In the genomic region with DNA sequence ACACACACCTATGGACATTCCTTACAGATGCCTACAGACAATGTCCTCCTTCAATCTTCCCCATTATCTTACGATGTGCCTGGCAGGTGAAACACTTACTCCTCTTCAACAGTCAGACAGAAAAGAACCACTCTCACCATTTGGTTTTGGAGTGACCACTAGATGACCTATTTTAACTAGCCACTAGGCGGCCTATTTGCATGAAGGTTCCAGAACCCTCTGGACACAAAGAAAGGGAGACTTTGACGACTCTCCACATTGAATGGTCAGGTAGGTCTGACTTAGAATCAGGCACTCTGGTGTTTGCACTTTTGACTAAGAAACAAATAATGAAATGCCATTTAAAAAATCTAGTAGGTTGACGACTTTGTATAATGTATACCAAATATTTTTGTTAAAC, we compare ENCODE assay signal across 2 cellular contexts.
TF ChIP-seq lines count a peak whose summit lies in the region.

No MANE protein-coding gene starts in this region.

TF ChIP-seq in GM12878, 131 proteins besides CTCF, POLR2A, EP300 and RAD21:
- TF ChIP-seq, protein P1, sequence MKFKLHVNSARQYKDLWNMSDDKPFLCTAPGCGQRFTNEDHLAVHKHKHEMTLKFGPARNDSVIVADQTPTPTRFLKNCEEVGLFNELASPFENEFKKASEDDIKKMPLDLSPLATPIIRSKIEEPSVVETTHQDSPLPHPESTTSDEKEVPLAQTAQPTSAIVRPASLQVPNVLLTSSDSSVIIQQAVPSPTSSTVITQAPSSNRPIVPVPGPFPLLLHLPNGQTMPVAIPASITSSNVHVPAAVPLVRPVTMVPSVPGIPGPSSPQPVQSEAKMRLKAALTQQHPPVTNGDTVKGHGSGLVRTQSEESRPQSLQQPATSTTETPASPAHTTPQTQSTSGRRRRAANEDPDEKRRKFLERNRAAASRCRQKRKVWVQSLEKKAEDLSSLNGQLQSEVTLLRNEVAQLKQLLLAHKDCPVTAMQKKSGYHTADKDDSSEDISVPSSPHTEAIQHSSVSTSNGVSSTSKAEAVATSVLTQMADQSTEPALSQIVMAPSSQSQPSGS (IDR thresholded peaks at IDR 0.05; ENCODE audit: low read length), result no peak
- TF ChIP-seq, protein P2, sequence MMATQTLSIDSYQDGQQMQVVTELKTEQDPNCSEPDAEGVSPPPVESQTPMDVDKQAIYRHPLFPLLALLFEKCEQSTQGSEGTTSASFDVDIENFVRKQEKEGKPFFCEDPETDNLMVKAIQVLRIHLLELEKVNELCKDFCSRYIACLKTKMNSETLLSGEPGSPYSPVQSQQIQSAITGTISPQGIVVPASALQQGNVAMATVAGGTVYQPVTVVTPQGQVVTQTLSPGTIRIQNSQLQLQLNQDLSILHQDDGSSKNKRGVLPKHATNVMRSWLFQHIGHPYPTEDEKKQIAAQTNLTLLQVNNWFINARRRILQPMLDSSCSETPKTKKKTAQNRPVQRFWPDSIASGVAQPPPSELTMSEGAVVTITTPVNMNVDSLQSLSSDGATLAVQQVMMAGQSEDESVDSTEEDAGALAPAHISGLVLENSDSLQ (IDR thresholded peaks at IDR 0.05), result no peak
- TF ChIP-seq, protein P3, sequence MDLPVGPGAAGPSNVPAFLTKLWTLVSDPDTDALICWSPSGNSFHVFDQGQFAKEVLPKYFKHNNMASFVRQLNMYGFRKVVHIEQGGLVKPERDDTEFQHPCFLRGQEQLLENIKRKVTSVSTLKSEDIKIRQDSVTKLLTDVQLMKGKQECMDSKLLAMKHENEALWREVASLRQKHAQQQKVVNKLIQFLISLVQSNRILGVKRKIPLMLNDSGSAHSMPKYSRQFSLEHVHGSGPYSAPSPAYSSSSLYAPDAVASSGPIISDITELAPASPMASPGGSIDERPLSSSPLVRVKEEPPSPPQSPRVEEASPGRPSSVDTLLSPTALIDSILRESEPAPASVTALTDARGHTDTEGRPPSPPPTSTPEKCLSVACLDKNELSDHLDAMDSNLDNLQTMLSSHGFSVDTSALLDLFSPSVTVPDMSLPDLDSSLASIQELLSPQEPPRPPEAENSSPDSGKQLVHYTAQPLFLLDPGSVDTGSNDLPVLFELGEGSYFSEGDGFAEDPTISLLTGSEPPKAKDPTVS (IDR thresholded peaks at IDR 0.05; ENCODE audit: low read depth, low read length), result 0 out of 2 replicates have a peak, but pooled peaks have one; percentile 23

TF ChIP-seq in liver, 16 proteins besides CTCF, POLR2A, EP300 and RAD21:
- TF ChIP-seq FOXA2 (IDR thresholded peaks at IDR 0.05) (no peak), NR2F2 (IDR thresholded peaks at IDR 0.05) (no peak)
- TF ChIP-seq, protein P4, sequence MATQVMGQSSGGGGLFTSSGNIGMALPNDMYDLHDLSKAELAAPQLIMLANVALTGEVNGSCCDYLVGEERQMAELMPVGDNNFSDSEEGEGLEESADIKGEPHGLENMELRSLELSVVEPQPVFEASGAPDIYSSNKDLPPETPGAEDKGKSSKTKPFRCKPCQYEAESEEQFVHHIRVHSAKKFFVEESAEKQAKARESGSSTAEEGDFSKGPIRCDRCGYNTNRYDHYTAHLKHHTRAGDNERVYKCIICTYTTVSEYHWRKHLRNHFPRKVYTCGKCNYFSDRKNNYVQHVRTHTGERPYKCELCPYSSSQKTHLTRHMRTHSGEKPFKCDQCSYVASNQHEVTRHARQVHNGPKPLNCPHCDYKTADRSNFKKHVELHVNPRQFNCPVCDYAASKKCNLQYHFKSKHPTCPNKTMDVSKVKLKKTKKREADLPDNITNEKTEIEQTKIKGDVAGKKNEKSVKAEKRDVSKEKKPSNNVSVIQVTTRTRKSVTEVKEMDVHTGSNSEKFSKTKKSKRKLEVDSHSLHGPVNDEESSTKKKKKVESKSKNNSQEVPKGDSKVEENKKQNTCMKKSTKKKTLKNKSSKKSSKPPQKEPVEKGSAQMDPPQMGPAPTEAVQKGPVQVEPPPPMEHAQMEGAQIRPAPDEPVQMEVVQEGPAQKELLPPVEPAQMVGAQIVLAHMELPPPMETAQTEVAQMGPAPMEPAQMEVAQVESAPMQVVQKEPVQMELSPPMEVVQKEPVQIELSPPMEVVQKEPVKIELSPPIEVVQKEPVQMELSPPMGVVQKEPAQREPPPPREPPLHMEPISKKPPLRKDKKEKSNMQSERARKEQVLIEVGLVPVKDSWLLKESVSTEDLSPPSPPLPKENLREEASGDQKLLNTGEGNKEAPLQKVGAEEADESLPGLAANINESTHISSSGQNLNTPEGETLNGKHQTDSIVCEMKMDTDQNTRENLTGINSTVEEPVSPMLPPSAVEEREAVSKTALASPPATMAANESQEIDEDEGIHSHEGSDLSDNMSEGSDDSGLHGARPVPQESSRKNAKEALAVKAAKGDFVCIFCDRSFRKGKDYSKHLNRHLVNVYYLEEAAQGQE (IDR thresholded peaks at IDR 0.05), result no peak
- TF ChIP-seq, protein P5, sequence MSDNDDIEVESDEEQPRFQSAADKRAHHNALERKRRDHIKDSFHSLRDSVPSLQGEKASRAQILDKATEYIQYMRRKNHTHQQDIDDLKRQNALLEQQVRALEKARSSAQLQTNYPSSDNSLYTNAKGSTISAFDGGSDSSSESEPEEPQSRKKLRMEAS (IDR thresholded peaks at IDR 0.05), result no peak
- TF ChIP-seq, protein P6, sequence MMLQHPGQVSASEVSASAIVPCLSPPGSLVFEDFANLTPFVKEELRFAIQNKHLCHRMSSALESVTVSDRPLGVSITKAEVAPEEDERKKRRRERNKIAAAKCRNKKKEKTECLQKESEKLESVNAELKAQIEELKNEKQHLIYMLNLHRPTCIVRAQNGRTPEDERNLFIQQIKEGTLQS (IDR thresholded peaks at IDR 0.05), result no peak
